Comparison of ENCODE assay signal across 1 cellular context in the genomic region with DNA sequence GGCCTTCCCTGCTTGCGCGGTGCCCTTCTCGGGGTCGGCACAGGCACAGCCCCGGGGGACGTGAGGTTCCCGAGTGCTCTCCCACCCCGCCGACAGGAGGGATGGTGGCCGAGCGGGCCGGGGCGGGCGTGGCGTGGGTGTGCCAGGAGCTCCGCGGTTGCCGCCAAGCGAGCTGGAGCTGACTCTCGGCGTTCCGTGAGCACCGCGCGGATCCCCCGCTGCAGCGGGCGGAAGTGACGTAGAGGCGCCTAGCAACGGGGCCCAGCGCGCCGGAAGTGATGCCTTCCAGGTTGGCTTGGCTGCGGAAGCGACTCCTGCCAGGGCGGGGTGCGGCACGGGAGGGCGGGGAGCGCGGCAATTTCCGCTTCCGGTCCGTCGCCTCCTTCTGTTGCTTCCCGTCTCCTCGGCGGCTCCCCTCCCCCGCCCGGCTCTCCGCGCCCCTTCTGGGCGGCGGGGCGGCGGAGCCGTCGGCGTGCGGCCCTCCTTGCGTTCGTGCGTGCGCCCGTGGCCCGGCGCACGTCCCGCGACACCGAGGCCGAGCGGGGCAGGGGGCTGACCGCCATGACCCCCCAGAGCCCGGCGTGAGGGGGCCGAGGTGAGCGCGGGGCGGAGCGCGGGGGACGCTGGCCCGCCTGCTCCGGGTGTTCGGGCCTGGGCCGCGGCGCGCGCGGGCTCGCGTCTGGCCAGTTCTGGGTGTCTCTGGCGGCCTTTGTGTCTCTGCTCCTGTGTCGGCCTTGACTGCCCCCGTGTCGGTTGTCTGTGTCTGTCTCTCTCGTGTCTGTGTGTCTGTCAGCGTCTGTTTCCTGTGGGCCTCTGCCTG.
TF ChIP-seq lines count a peak whose summit lies in the region.

A gene (plus strand): TSS at position 386 of the 820 bp plus-strand sequence. CDS start 3,402 bp downstream, outside the sequence.

TF ChIP-seq in GM12878, 131 proteins besides CTCF, POLR2A, EP300 and RAD21 (continued from another document):
- TF ChIP-seq, protein P1, sequence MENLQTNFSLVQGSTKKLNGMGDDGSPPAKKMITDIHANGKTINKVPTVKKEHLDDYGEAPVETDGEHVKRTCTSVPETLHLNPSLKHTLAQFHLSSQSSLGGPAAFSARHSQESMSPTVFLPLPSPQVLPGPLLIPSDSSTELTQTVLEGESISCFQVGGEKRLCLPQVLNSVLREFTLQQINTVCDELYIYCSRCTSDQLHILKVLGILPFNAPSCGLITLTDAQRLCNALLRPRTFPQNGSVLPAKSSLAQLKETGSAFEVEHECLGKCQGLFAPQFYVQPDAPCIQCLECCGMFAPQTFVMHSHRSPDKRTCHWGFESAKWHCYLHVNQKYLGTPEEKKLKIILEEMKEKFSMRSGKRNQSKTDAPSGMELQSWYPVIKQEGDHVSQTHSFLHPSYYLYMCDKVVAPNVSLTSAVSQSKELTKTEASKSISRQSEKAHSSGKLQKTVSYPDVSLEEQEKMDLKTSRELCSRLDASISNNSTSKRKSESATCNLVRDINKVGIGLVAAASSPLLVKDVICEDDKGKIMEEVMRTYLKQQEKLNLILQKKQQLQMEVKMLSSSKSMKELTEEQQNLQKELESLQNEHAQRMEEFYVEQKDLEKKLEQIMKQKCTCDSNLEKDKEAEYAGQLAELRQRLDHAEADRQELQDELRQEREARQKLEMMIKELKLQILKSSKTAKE (IDR thresholded peaks at IDR 0.05; ENCODE audit: low read depth, poor library complexity, severe bottlenecking), result no peak
- no peak for TF ChIP-seq ZNF274 (IDR thresholded peaks at IDR 0.05; ENCODE audit: insufficient read depth, insufficient read length)
- no peak for TF ChIP-seq PAX8 (IDR thresholded peaks at IDR 0.05)
- TF ChIP-seq TCF12 (IDR thresholded peaks at IDR 0.05; ENCODE audit: low read depth, low read length), result no peak
- TF ChIP-seq, protein P2, sequence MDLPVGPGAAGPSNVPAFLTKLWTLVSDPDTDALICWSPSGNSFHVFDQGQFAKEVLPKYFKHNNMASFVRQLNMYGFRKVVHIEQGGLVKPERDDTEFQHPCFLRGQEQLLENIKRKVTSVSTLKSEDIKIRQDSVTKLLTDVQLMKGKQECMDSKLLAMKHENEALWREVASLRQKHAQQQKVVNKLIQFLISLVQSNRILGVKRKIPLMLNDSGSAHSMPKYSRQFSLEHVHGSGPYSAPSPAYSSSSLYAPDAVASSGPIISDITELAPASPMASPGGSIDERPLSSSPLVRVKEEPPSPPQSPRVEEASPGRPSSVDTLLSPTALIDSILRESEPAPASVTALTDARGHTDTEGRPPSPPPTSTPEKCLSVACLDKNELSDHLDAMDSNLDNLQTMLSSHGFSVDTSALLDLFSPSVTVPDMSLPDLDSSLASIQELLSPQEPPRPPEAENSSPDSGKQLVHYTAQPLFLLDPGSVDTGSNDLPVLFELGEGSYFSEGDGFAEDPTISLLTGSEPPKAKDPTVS (IDR thresholded peaks at IDR 0.05; ENCODE audit: low read depth, low read length), result no peak
- no peak for TF ChIP-seq CEBPB (IDR thresholded peaks at IDR 0.05; ENCODE audit: borderline replicate concordance in 1 of 2, low read depth in 2 of 2, low read length in 2 of 2)
- no peak for TF ChIP-seq KDM1A (IDR thresholded peaks at IDR 0.05; ENCODE audit: borderline replicate concordance)
- no peak for TF ChIP-seq TCF7 (IDR thresholded peaks at IDR 0.05; ENCODE audit: borderline replicate concordance)
- peak; percentile 69; the same call in 1 of the 2 replicates for TF ChIP-seq PML (IDR thresholded peaks at IDR 0.05; ENCODE audit: low read length)
- TF ChIP-seq, protein P3, sequence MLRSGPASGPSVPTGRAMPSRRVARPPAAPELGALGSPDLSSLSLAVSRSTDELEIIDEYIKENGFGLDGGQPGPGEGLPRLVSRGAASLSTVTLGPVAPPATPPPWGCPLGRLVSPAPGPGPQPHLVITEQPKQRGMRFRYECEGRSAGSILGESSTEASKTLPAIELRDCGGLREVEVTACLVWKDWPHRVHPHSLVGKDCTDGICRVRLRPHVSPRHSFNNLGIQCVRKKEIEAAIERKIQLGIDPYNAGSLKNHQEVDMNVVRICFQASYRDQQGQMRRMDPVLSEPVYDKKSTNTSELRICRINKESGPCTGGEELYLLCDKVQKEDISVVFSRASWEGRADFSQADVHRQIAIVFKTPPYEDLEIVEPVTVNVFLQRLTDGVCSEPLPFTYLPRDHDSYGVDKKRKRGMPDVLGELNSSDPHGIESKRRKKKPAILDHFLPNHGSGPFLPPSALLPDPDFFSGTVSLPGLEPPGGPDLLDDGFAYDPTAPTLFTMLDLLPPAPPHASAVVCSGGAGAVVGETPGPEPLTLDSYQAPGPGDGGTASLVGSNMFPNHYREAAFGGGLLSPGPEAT (IDR thresholded peaks at IDR 0.05; ENCODE audit: low read depth), result no peak
- no peak for TF ChIP-seq SMC3 (IDR thresholded peaks at IDR 0.05; ENCODE audit: borderline replicate concordance, low read length)
- no peak for TF ChIP-seq RELA (IDR thresholded peaks at IDR 0.05; ENCODE audit: borderline replicate concordance, partially characterized antibody)
- TF ChIP-seq STAT1 (conservative IDR thresholded peaks at IDR 0.05), result 0 out of 2 replicates have a peak, but pooled peaks have one; percentile 52
- TF ChIP-seq, protein P4, sequence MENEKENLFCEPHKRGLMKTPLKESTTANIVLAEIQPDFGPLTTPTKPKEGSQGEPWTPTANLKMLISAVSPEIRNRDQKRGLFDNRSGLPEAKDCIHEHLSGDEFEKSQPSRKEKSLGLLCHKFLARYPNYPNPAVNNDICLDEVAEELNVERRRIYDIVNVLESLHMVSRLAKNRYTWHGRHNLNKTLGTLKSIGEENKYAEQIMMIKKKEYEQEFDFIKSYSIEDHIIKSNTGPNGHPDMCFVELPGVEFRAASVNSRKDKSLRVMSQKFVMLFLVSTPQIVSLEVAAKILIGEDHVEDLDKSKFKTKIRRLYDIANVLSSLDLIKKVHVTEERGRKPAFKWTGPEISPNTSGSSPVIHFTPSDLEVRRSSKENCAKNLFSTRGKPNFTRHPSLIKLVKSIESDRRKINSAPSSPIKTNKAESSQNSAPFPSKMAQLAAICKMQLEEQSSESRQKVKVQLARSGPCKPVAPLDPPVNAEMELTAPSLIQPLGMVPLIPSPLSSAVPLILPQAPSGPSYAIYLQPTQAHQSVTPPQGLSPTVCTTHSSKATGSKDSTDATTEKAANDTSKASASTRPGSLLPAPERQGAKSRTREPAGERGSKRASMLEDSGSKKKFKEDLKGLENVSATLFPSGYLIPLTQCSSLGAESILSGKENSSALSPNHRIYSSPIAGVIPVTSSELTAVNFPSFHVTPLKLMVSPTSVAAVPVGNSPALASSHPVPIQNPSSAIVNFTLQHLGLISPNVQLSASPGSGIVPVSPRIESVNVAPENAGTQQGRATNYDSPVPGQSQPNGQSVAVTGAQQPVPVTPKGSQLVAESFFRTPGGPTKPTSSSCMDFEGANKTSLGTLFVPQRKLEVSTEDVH (IDR thresholded peaks at IDR 0.05; ENCODE audit: low read depth, partially characterized antibody), result no peak
- TF ChIP-seq, protein P5, sequence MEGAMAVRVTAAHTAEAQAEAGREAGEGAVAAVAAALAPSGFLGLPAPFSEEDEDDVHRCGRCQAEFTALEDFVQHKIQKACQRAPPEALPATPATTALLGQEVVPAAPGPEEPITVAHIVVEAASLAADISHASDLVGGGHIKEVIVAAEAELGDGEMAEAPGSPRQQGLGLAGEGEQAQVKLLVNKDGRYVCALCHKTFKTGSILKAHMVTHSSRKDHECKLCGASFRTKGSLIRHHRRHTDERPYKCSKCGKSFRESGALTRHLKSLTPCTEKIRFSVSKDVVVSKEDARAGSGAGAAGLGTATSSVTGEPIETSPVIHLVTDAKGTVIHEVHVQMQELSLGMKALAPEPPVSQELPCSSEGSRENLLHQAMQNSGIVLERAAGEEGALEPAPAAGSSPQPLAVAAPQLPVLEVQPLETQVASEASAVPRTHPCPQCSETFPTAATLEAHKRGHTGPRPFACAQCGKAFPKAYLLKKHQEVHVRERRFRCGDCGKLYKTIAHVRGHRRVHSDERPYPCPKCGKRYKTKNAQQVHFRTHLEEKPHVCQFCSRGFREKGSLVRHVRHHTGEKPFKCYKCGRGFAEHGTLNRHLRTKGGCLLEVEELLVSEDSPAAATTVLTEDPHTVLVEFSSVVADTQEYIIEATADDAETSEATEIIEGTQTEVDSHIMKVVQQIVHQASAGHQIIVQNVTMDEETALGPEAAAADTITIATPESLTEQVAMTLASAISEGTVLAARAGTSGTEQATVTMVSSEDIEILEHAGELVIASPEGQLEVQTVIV (IDR thresholded peaks at IDR 0.05; ENCODE audit: borderline replicate concordance, partially characterized antibody), result peak; percentile 64
- no peak for TF ChIP-seq MTA3 (IDR thresholded peaks at IDR 0.05; ENCODE audit: borderline replicate concordance, low read length)
